1 cellular context compared by ENCODE assay signal in genomic region chrX:154091678-154092077, GRCh38.
TF ChIP-seq lines count a peak whose summit lies in the region.

No MANE protein-coding gene starts in this region.

TF ChIP-seq in SK-N-SH treated with all-trans-retinoic acid at 6 μM for 48 hours, 23 proteins besides CTCF, POLR2A, EP300 and RAD21 (continued from another document):
- TF ChIP-seq ZFP30 (CRISPR knock-in tag; IDR thresholded peaks at IDR 0.05): no peak
- TF ChIP-seq PPARA (CRISPR knock-in tag; IDR thresholded peaks at IDR 0.05; ENCODE audit: borderline replicate concordance): no peak
- no peak for TF ChIP-seq ZNF70 (CRISPR knock-in tag; IDR thresholded peaks at IDR 0.05)
- TF ChIP-seq ZC3H10 (CRISPR knock-in tag; IDR thresholded peaks at IDR 0.05): no peak
- no peak for TF ChIP-seq RARB (CRISPR knock-in tag; IDR thresholded peaks at IDR 0.05)
- TF ChIP-seq CSRNP3 (CRISPR knock-in tag; IDR thresholded peaks at IDR 0.05): no peak
- TF ChIP-seq BACH2 (CRISPR knock-in tag; IDR thresholded peaks at IDR 0.05; ENCODE audit: borderline replicate concordance): no peak
- TF ChIP-seq GLIS3 (CRISPR knock-in tag; IDR thresholded peaks at IDR 0.05): no peak
- no peak for TF ChIP-seq TSHZ2 (CRISPR knock-in tag; IDR thresholded peaks at IDR 0.05)
